23 cellular contexts compared by ENCODE assay signal in genomic region chr16:16890964-16891363, GRCh38.
DNase-seq lines count a peak whose midpoint lies in the region; ATAC-seq, FAIRE-seq and TF ChIP-seq lines count a peak whose summit lies in the region.
"Had no signal": no experiment of that assay in that cellular context is flagged by ENCODE, and none has a peak within 500 bp of the region (broad histone marks: within the 10 kb centered on the region; RNA-seq: fewer than 3 reads in every experiment).

No MANE protein-coding gene starts in this region.

- no peaks in the 10 kb centered on the region for H3K4me1 ChIP-seq in Karpas-422 (ENCODE audit: low read length)
- H3K4me1 ChIP-seq in K562 (replicated peaks in 1 of 2; ENCODE audit: control insufficient read depth in 2 of 2, insufficient read depth in 2 of 2, low read length in 2 of 2): no peaks in the 10 kb centered on the region
- H3K4me1 ChIP-seq: A549 had no signal

- in situ Hi-C loops in K562 (cut with MboI) (no loop called here), brain microvascular endothelial cell (cut with HindIII; ENCODE audit: low pct_ligation_motif_present, low sequenced_read_pairs) (no loop called here)

- no peak overlapping the region for H3K9ac ChIP-seq in Karpas-422 (ENCODE audit: low read length)
- no peak overlapping the region for H3K9ac ChIP-seq in K562 (ENCODE audit: insufficient read depth in 1 of 2, low read depth in 2 of 2, low read length in 2 of 2)
- H3K9ac ChIP-seq: KMS-11 had no signal

- FAIRE-seq in K562 (lab: Jason Lieb, UNC): no peak
- FAIRE-seq: A549, D721Med, G401.6, H54 had no signal

- H3K27ac Mint-ChIP-seq in osteocyte (ENCODE audit: unreplicated experiment): no peak overlapping the region
- H3K27ac Mint-ChIP-seq: B cell, CD14-positive monocyte, HFFc6 had no signal

- peak; percentile 74 for ATAC-seq in K562
- no peak for ATAC-seq in HG02623 (IDR thresholded peaks at IDR 0.05; ENCODE audit: unreplicated experiment)
- ATAC-seq: A549 had no signal

- TF ChIP-seq EP300 in K562 (IDR thresholded peaks at IDR 0.05; ENCODE audit: low read length): no peak

- no peak overlapping the region for H3K4me3 Mint-ChIP-seq in osteocyte (ENCODE audit: unreplicated experiment)
- H3K4me3 Mint-ChIP-seq: B cell, CD14-positive monocyte, HFFc6 had no signal

- no TSS peak for BruUV-seq in K562 (replicated peaks; lab: Mats Ljungman, UMichigan)

- H3K9me1 ChIP-seq in K562 (ENCODE audit: control insufficient read depth, insufficient read depth, low read length): no peaks in the 10 kb centered on the region

- H2AFZ ChIP-seq in Karpas-422 (ENCODE audit: low read length): no peak overlapping the region
- H2AFZ ChIP-seq in K562 (ENCODE audit: low read depth, low read length): no peak overlapping the region

- no peaks in the 10 kb centered on the region for H3K36me3 ChIP-seq in Karpas-422 (ENCODE audit: insufficient read depth, low read length)
- no peaks in the 10 kb centered on the region for H3K36me3 ChIP-seq in K562 (ENCODE audit: control insufficient read depth, insufficient read depth, low read length)
- no peaks in the 10 kb centered on the region for H3K36me3 ChIP-seq in brain microvascular endothelial cell (replicated peaks)

- peak; percentile 10 for DNase-seq in GM12865 (ENCODE audit: low read depth)
- DNase-seq in Karpas-422: peak; percentile 48
- DNase-seq in K562 (ENCODE audit: extremely low read depth in 1 of 4, low spot score in 3 of 4): peak in 2 of 4 experiments; percentile 13 to 27
- peak; percentile 6 for DNase-seq in osteocyte (ENCODE audit: extremely low spot score, unreplicated experiment)
- no peak for DNase-seq in brain microvascular endothelial cell
- no peak for DNase-seq in mesenteric fat pad (ENCODE audit: low spot score)
- DNase-seq: DMS79 treated with DMSO at 0.1 percent for 48 hours, HFFc6, NCI-H1105 treated with DMSO at 0.1 percent for 48 hours, NCI-H1694, NCI-H2081, NCI-H2171, NCI-H526, Right ventricle myocardium superior had no signal

- H3K4me3 ChIP-seq in GM12865 (ENCODE audit: low read depth, low read length) (no peak overlapping the region), Karpas-422 (ENCODE audit: low read length) (no peak overlapping the region), K562 (no peak overlapping the region), brain microvascular endothelial cell (ENCODE audit: low read depth, low read length) (no peak overlapping the region)
- H3K4me3 ChIP-seq: A549 had no signal

- 12% methylated on average over 2 of the region's 2 CpGs for WGBS in K562 (ENCODE audit: insufficient coverage, low coverage, missing lambda C conversion rate)

- H3K79me2 ChIP-seq in Karpas-422 (ENCODE audit: low read length) (no peaks in the 10 kb centered on the region), K562 (ENCODE audit: control insufficient read depth, insufficient read depth, low read length) (no peaks in the 10 kb centered on the region)

- no peak for TF ChIP-seq RAD21 in K562 (CRISPR knock-in tag; conservative IDR thresholded peaks at IDR 0.05 in 1 of 2, IDR thresholded peaks at IDR 0.05 in 1 of 2)

- no peaks in the 10 kb centered on the region for H3K9me2 ChIP-seq in Karpas-422 (replicated peaks; ENCODE audit: insufficient read depth, low read length)

- H3K27me3 ChIP-seq in Karpas-422 (ENCODE audit: low read length) (no peaks in the 10 kb centered on the region), K562 (ENCODE audit: control insufficient read depth in 2 of 2, insufficient read depth in 2 of 2, low read length in 2 of 2) (peaks cover 5 to 10% of the 10 kb centered on the region in 2 experiments; a peak in 3 of 5 replicates), brain microvascular endothelial cell (replicated peaks) (no peaks in the 10 kb centered on the region)

- peaks cover 18% of the 10 kb centered on the region for H3K9me3 Mint-ChIP-seq in osteocyte (ENCODE audit: unreplicated experiment)

- no peak for TF ChIP-seq POLR2A in K562 (conservative IDR thresholded peaks at IDR 0.05)

- CTCF ChIA-PET in K562 (lab: Yijun Ruan, JAX; ENCODE audit: low intra/inter-chr PET ratio): no interaction called here

- H4K20me1 ChIP-seq in Karpas-422 (ENCODE audit: insufficient read depth, low read depth, low read length) (no peaks in the 10 kb centered on the region), K562 (replicated peaks; ENCODE audit: control insufficient read depth, insufficient read depth, low read length) (no peaks in the 10 kb centered on the region)

- no peaks in the 10 kb centered on the region for H3K27me3 Mint-ChIP-seq in osteocyte (ENCODE audit: unreplicated experiment)
- H3K27me3 Mint-ChIP-seq: B cell had no signal

- intact Hi-C loops in K562 (cut with micrococcal nuclease): no loop called here

- H3K9me3 ChIP-seq in Karpas-422 (ENCODE audit: low read length) (no peaks in the 10 kb centered on the region), K562 (replicated peaks; ENCODE audit: control insufficient read depth, insufficient read depth, low read depth, low read length) (no peaks in the 10 kb centered on the region)
- H3K9me3 ChIP-seq: A549 had no signal

- no peaks in the 10 kb centered on the region for H3K36me3 Mint-ChIP-seq in osteocyte (ENCODE audit: unreplicated experiment)
- H3K36me3 Mint-ChIP-seq: CD14-positive monocyte had no signal

- H3K4me2 ChIP-seq in Karpas-422 (ENCODE audit: low read depth, low read length, poor library complexity, severe bottlenecking) (no peak overlapping the region), K562 (ENCODE audit: insufficient read depth, low read length) (no peak overlapping the region)
- H3K4me2 ChIP-seq: A549, KMS-11 had no signal

- POLR2A ChIA-PET in K562 (lab: Yijun Ruan, JAX): interaction anchor here (0.7 kb wide), 1 partner anchor 23 kb away, joined by 3 read pairs; no protein-coding TSS in a partner anchor

- no peaks in the 10 kb centered on the region for H3K4me1 Mint-ChIP-seq in osteocyte (ENCODE audit: unreplicated experiment)
- H3K4me1 Mint-ChIP-seq: B cell, CD14-positive monocyte had no signal

- H3K27ac ChIP-seq in Karpas-422 (ENCODE audit: low read length) (no peak overlapping the region), K562 (ENCODE audit: extremely low read depth, low read depth, low read length) (no peak overlapping the region), brain microvascular endothelial cell (no peak overlapping the region)
- H3K27ac ChIP-seq: A549, HL-60, KMS-11 had no signal

- TF ChIP-seq CTCF in GM12865 (IDR thresholded peaks at IDR 0.05; ENCODE audit: insufficient read depth, low read depth, low read length, missing control alignments) (no peak), K562 (IDR thresholded peaks at IDR 0.05 in 2 of 3, conservative IDR thresholded peaks at IDR 0.05 in 1 of 3; ENCODE audit: insufficient read depth in 2 of 3, low read depth in 1 of 3, low read length in 3 of 3) (no peak), osteocyte (IDR thresholded peaks at IDR 0.05) (no peak), brain microvascular endothelial cell (IDR thresholded peaks at IDR 0.05; ENCODE audit: low read depth, low read length, missing control alignments) (no peak)

Comparison
In these comparisons a context has a peak if more than half of its experiments do, and no peak if none do; other contexts are left out.
1. DNase-seq: peak in GM12865 (single experiment), Karpas-422 (single experiment) and osteocyte (single experiment); none in brain microvascular endothelial cell (single experiment) and mesenteric fat pad (single experiment).